Comparison of ENCODE assay signal across 12 cellular contexts in the genomic region with DNA sequence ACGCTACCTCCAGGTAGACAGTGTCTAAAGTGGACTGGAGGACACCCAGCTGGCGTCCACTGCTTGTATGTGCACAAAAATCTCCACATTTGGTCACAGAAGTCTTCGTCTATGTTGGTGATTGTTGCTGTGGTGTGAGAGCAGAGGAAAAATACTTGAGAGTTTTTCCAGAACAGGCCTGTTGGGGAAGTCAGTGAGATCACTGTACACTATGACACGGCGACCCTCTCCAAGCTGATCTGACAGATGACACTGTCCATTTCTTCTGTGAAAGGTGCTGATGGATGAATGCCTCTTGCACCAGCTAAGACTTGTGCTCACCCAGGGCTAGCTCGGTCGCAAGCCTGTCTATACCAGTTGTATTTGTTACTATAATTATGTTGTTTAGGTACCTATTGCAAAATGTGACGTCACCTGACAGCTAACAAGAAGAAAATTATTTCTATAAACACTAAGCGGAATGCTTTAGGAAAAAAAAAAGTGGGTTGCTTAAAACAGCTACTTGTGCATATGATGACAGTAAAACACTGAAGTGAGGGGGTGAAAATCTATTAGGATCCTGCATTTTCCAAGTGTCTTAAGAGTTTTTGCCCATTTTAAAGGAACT.
"Had no signal": no experiment of that assay in that cellular context is flagged by ENCODE, and none has a peak within 500 bp of the region (broad histone marks: within the 10 kb centered on the region; RNA-seq: fewer than 3 reads in every experiment).

No MANE protein-coding gene starts in this region.

- H3K4me3 ChIP-seq: lung had no signal

- DNase-seq: activated CD4-positive, alpha-beta memory T cell treated with anti-CD3 and anti-CD28 coated beads for 36 hours; activated CD4-positive, alpha-beta T cell treated with anti-CD3 and anti-CD28 coated beads for 1 hour; activated naive CD4-positive, alpha-beta T cell treated with anti-CD3 and anti-CD28 coated beads, Interleukin-2, amount 10 ng/mL, durations not matched to agents 7 days and 5 days; caudate nucleus; immature natural killer cell; left cardiac atrium; nephron progenitor cell; stimulated activated CD4-positive, alpha-beta T cell treated with anti-CD3 and anti-CD28 coated beads, Interleukin-4, amount 100 ng/mL, for 1 hour; stimulated activated CD8-positive, alpha-beta memory T cell treated with anti-CD3 and anti-CD28 coated beads, Interleukin-4, amount 100 ng/mL, for 48 hours; stimulated activated naive CD8-positive, alpha-beta T cell treated with anti-CD3 and anti-CD28 coated beads, Interleukin-15, Interleukin-2, amounts not matched to agents 100 U/mL and 50 U/mL, for 24 hours; T-helper 9 cell had no signal
